In genomic region chr20:32205502-32206382, GRCh38 we compare ENCODE assay signal across 8 cellular contexts. TPM values are rescaled to one million over a fixed set of nuclear protein-coding genes. Genes with fewer than 3 reads are reported as not detected.
A peak's percentile ranks its signal among the peaks of the same experiment; 100 is the strongest.
DNase-seq lines count a peak whose midpoint lies in the region; ATAC-seq, FAIRE-seq and TF ChIP-seq lines count a peak whose summit lies in the region.

No MANE protein-coding gene starts in this region.

- H3K79me1 ChIP-seq in mesenchymal stem cell (replicated peaks; ENCODE audit: low read length, poor library complexity, severe bottlenecking) = peaks cover 63% of the 10 kb centered on the region

- WGBS in K562 (ENCODE audit: insufficient coverage, low coverage, missing lambda C conversion rate) = 37% methylated on average over 6 of the region's 6 CpGs
- WGBS in mesenchymal stem cell = 87% methylated on average over 3 of the region's 6 CpGs

- no peak for TF ChIP-seq RAD21 in K562 (CRISPR knock-in tag; conservative IDR thresholded peaks at IDR 0.05 in 1 of 2, IDR thresholded peaks at IDR 0.05 in 1 of 2)

- TSS peak; percentile 46 for BruUV-seq in A673 (replicated peaks; lab: Mats Ljungman, UMichigan)
- BruUV-seq in K562 (replicated peaks; lab: Mats Ljungman, UMichigan) = TSS peak; percentile 46

- H4K8ac ChIP-seq in mesenchymal stem cell (ENCODE audit: low read length) = no peak overlapping the region

- DNase-seq in A673 (ENCODE audit: low spot score) (no peak), LNCaP clone FGC (ENCODE audit: low read depth) (no peak), K562 (ENCODE audit: extremely low read depth in 1 of 4, low spot score in 3 of 4) (peak in 1 of 4 experiments; percentile 25), mesenchymal stem cell (peak; percentile 49), NCI-H146 treated with DMSO at 0.1 percent for 48 hours (lab: John Stamatoyannopoulos, UW; ENCODE audit: unreplicated experiment) (no peak), AG08396 (ENCODE audit: low spot score) (no peak), NCI-H1092 (lab: John Stamatoyannopoulos, UW) (no peak)
- no peak for DNase-seq in stimulated activated CD4-positive, alpha-beta T cell treated with anti-CD3 and anti-CD28 coated beads, Interleukin-4, amount 100 ng/mL, for 1 hour

- ATAC-seq in K562 = no peak

- H4K91ac ChIP-seq in mesenchymal stem cell (ENCODE audit: low read length) = no peak overlapping the region

- POLR2A ChIA-PET in A673 (lab: Charles Lee; ENCODE audit: low non-redundant PET) = interaction anchor here (0.5 kb wide), 1 partner anchor 11 kb away, joined by 3 read pairs; no protein-coding TSS in a partner anchor
- POLR2A ChIA-PET in K562 (lab: Yijun Ruan, JAX) = interaction anchor here (0.6 to 2.5 kb wide), 9 partner anchors 9 to 384 kb away, joined by 3 to 6 read pairs (median 3); no protein-coding TSS in a partner anchor

- peak overlapping the region; percentile 66 to 98; a peak in 3 of 4 replicates for H3K9ac ChIP-seq in K562 (ENCODE audit: insufficient read depth in 1 of 2, low read depth in 2 of 2, low read length in 2 of 2)
- peak overlapping the region; percentile 98 for H3K9ac ChIP-seq in mesenchymal stem cell (ENCODE audit: low read length)

- TF ChIP-seq EP300 in K562 (IDR thresholded peaks at IDR 0.05; ENCODE audit: low read length) = no peak

- no peak overlapping the region for H2AFZ ChIP-seq in K562 (ENCODE audit: low read depth, low read length)
- no peak overlapping the region for H2AFZ ChIP-seq in mesenchymal stem cell (ENCODE audit: low read depth, low read length)

- no peaks in the 10 kb centered on the region for H3K9me1 ChIP-seq in K562 (ENCODE audit: control insufficient read depth, insufficient read depth, low read length)

- H2AK5ac ChIP-seq in mesenchymal stem cell (ENCODE audit: low read length, severe bottlenecking) = no peak overlapping the region

- no peak overlapping the region for H2BK5ac ChIP-seq in mesenchymal stem cell (ENCODE audit: low read depth, low read length, poor library complexity, severe bottlenecking)

- FAIRE-seq in K562 (lab: Jason Lieb, UNC) = no peak

- no peak for TF ChIP-seq POLR2A in K562 (conservative IDR thresholded peaks at IDR 0.05)

- no peak overlapping the region for H2BK12ac ChIP-seq in mesenchymal stem cell (ENCODE audit: low read length in 2 of 2)

- no peak overlapping the region for H3K14ac ChIP-seq in mesenchymal stem cell (ENCODE audit: low read length in 2 of 2)

- H3K27me3 ChIP-seq in A673 (replicated peaks; ENCODE audit: insufficient read depth, low read depth, low read length, poor library complexity) = no peaks in the 10 kb centered on the region
- no peaks in the 10 kb centered on the region for H3K27me3 ChIP-seq in K562 (ENCODE audit: control insufficient read depth in 2 of 2, insufficient read depth in 2 of 2, low read length in 2 of 2)
- H3K27me3 ChIP-seq in mesenchymal stem cell (ENCODE audit: control insufficient read depth in 1 of 2, insufficient read depth in 1 of 2, low read length in 2 of 2) = no peaks in the 10 kb centered on the region

- H3K79me2 ChIP-seq in K562 (ENCODE audit: control insufficient read depth, insufficient read depth, low read length) = peaks cover 96% of the 10 kb centered on the region

- peak overlapping the region; percentile 71 for H3K4me3 ChIP-seq in A673 (ENCODE audit: low read depth, low read length, poor library complexity, severe bottlenecking)
- peak overlapping the region; percentile 80 for H3K4me3 ChIP-seq in LNCaP clone FGC (ENCODE audit: low read depth, low read length)
- H3K4me3 ChIP-seq in K562 = peak overlapping the region; percentile 99
- peak overlapping the region in 1 of 2 experiments; percentile 98 for H3K4me3 ChIP-seq in mesenchymal stem cell (ENCODE audit: insufficient read depth in 1 of 2, low read depth in 1 of 2, low read length in 2 of 2)

- H3K4me1 ChIP-seq in A673 (ENCODE audit: insufficient read depth, low read length, poor library complexity, severe bottlenecking) (peaks cover 26% of the 10 kb centered on the region), K562 (replicated peaks in 1 of 2; ENCODE audit: control insufficient read depth in 2 of 2, insufficient read depth in 2 of 2, low read length in 2 of 2) (peaks cover 18 to 39% of the 10 kb centered on the region in 2 experiments), mesenchymal stem cell (ENCODE audit: control insufficient read depth, insufficient read depth, low read depth, low read length) (peaks cover 25% of the 10 kb centered on the region)

- CTCF ChIA-PET in A673 (lab: Charles Lee) = no interaction called here
- CTCF ChIA-PET in K562 (lab: Yijun Ruan, JAX; ENCODE audit: low intra/inter-chr PET ratio) = no interaction called here

- peaks cover 16% of the 10 kb centered on the region for H4K20me1 ChIP-seq in K562 (replicated peaks; ENCODE audit: control insufficient read depth, insufficient read depth, low read length)

- no peak overlapping the region for H3K4ac ChIP-seq in mesenchymal stem cell (ENCODE audit: low read depth in 1 of 2, low read length in 2 of 2)

- no peak overlapping the region for H3K23ac ChIP-seq in mesenchymal stem cell (ENCODE audit: low read length in 2 of 2)

- intact Hi-C loops in A673 (cut with micrococcal nuclease; ENCODE audit: unreplicated experiment) (no loop called here), K562 (cut with micrococcal nuclease) (loop anchor here (10.0 kb wide), 1 partner anchor 149 kb away; the partner anchor contains the start of gene ASXL1)

- H3K36me3 ChIP-seq in A673 (ENCODE audit: insufficient read depth, low read length, poor library complexity, severe bottlenecking) (peaks cover 30% of the 10 kb centered on the region), K562 (ENCODE audit: control insufficient read depth, insufficient read depth, low read length) (peaks cover 69% of the 10 kb centered on the region), mesenchymal stem cell (ENCODE audit: control insufficient read depth in 1 of 2, insufficient read depth in 2 of 2, low read depth in 1 of 2, low read length in 2 of 2) (peaks cover 20 to 21% of the 10 kb centered on the region in 2 experiments)

- no peak overlapping the region for H3K18ac ChIP-seq in mesenchymal stem cell (ENCODE audit: low read depth in 1 of 2, low read length in 2 of 2)

- H3K9me3 ChIP-seq in A673 (ENCODE audit: low read depth, low read length, poor library complexity, severe bottlenecking) (no peaks in the 10 kb centered on the region), K562 (replicated peaks; ENCODE audit: control insufficient read depth, insufficient read depth, low read depth, low read length) (no peaks in the 10 kb centered on the region), mesenchymal stem cell (ENCODE audit: control insufficient read depth, low read length) (no peaks in the 10 kb centered on the region)

- H3K27ac ChIP-seq in A673 (ENCODE audit: low read depth, low read length, poor library complexity, severe bottlenecking) (peak overlapping the region; percentile 95), K562 (ENCODE audit: extremely low read depth, low read depth, low read length) (peak overlapping the region; percentile 89; the same call in 2 of the 3 replicates), mesenchymal stem cell (ENCODE audit: low read length, poor library complexity, severe bottlenecking) (no peak overlapping the region)

- in situ Hi-C loops in K562 (cut with MboI) = no loop called here

- H3K4me2 ChIP-seq in K562 (ENCODE audit: insufficient read depth, low read length) = peak overlapping the region; percentile 98
- peak overlapping the region; percentile 93 for H3K4me2 ChIP-seq in mesenchymal stem cell (ENCODE audit: low read length, poor library complexity, severe bottlenecking)

- no peak overlapping the region for H2BK15ac ChIP-seq in mesenchymal stem cell (ENCODE audit: low read depth, poor library complexity, severe bottlenecking)

- TF ChIP-seq CTCF in A673 (conservative IDR thresholded peaks at IDR 0.05; ENCODE audit: low read depth, low read length) (no peak), LNCaP clone FGC (IDR thresholded peaks at IDR 0.05; ENCODE audit: control insufficient read depth, extremely low read depth, insufficient read depth) (no peak), K562 (IDR thresholded peaks at IDR 0.05 in 2 of 3, conservative IDR thresholded peaks at IDR 0.05 in 1 of 3; ENCODE audit: insufficient read depth in 2 of 3, low read depth in 1 of 3, low read length in 3 of 3) (no peak)

- no peak overlapping the region for H2BK120ac ChIP-seq in mesenchymal stem cell (ENCODE audit: low read depth, low read length)

RNA-seq across cellular contexts. Expression of gene PLAGL2, which starts 1.8 kb away (rescaled TPM):
- total RNA-seq in A673 (2021) (36.8 and 40.4 TPM in 2 replicates), K562 (2014; rRNA removed) (4.0 and 5.5 TPM in 2 replicates), K562 (2014; rRNA removed; fragmentation: Illumina TruSeq; extraction: Trizol) (5.6 and 6.4 TPM in 2 replicates), K562 (2015; rRNA removed; fragmentation: Illumina TruSeq; extraction: Trizol) (6.2 and 6.7 TPM in 2 replicates), K562 (2021) (20.1 and 21.8 TPM in 2 replicates)
- 15.9 and 22.3 TPM in 2 replicates for total RNA-seq in K562 (2011; cell fraction: chromatin; rRNA removed; ENCODE audit: low replicate concordance)
- 11.4 and 12.5 TPM in 2 replicates for total RNA-seq in K562 (2011; cell fraction: nucleolus; rRNA removed)
- total RNA-seq in K562 (2011; cell fraction: nucleoplasm; rRNA removed) = 18.0 and 31.8 TPM in 2 replicates
- polyA plus RNA-seq in K562 (2011; rRNA removed) (7.1 and 7.2 TPM in 2 replicates), K562 (2014; fragmentation: Illumina TruSeq; extraction: Trizol) (21.8 and 24.3 TPM in 2 replicates), K562 (2014; fragmentation: Nextera tagmentation; extraction: Ambion mirVana) (1 to 10 TPM; 3.1 to 5.3 TPM), K562 (2014; rRNA removed) (10.6 and 11.4 TPM in 2 replicates)
- 9.6 and 9.7 TPM in 2 replicates for polyA plus RNA-seq in K562 (2011; cell fraction: cytosol; rRNA removed)
- 7.9 and 13.1 TPM in 2 replicates for polyA plus RNA-seq in K562 (2011; cell fraction: nucleus; rRNA removed)
- polyA plus RNA-seq in K562 (2012) = 11.7 and 12.7 TPM in 2 replicates
- 6.5 and 8.3 TPM in 2 replicates for polyA minus RNA-seq in K562 (2011; rRNA and poly(A)+ RNA removed)
- polyA minus RNA-seq in K562 (2011; cell fraction: cytosol; rRNA and poly(A)+ RNA removed) = 10.6 and 13.0 TPM in 2 replicates
- 5.3 and 6.8 TPM in 2 replicates for polyA minus RNA-seq in K562 (2011; cell fraction: nucleus; rRNA and poly(A)+ RNA removed)
- polyA plus RNA-seq in mesenchymal stem cell (2013, experiment 1 of 2) = 16.6 TPM
- 16.8 TPM for polyA plus RNA-seq in mesenchymal stem cell (2013, experiment 2 of 2)

RNA-seq across cellular contexts. Expression of gene POFUT1, which starts 1.9 kb away (rescaled TPM):
- 55.9 and 56.6 TPM in 2 replicates for total RNA-seq in A673 (2021)
- total RNA-seq in K562 (2011; cell fraction: chromatin; rRNA removed; ENCODE audit: low replicate concordance) = 57.2 and 80.7 TPM in 2 replicates
- 72.2 and 72.5 TPM in 2 replicates for total RNA-seq in K562 (2011; cell fraction: nucleolus; rRNA removed)
- total RNA-seq in K562 (2011; cell fraction: nucleoplasm; rRNA removed) = 70.9 and 93.4 TPM in 2 replicates
- 23.5 and 29.4 TPM in 2 replicates for total RNA-seq in K562 (2014; rRNA removed)
- total RNA-seq in K562 (2014; rRNA removed; fragmentation: Illumina TruSeq; extraction: Trizol) = 25.7 and 25.9 TPM in 2 replicates
- total RNA-seq in K562 (2015; rRNA removed; fragmentation: Illumina TruSeq; extraction: Trizol) = 32.8 and 33.2 TPM in 2 replicates
- 38.2 and 44.7 TPM in 2 replicates for total RNA-seq in K562 (2021)
- 21.3 and 21.6 TPM in 2 replicates for polyA plus RNA-seq in K562 (2011; rRNA removed)
- polyA plus RNA-seq in K562 (2011; cell fraction: cytosol; rRNA removed) = 19.2 and 27.8 TPM in 2 replicates
- polyA plus RNA-seq in K562 (2011; cell fraction: nucleus; rRNA removed) = 15.0 and 22.1 TPM in 2 replicates
- polyA plus RNA-seq in K562 (2012) = 22.6 and 26.2 TPM in 2 replicates
- polyA plus RNA-seq in K562 (2014; fragmentation: Illumina TruSeq; extraction: Trizol) = 32.7 and 34.3 TPM in 2 replicates
- polyA plus RNA-seq in K562 (2014; fragmentation: Nextera tagmentation; extraction: Ambion mirVana) = 1 to 10 TPM; 3.5 to 6.0 TPM
- polyA plus RNA-seq in K562 (2014; rRNA removed) = 22.7 and 24.8 TPM in 2 replicates
- 25.2 and 26.7 TPM in 2 replicates for polyA minus RNA-seq in K562 (2011; rRNA and poly(A)+ RNA removed)
- polyA minus RNA-seq in K562 (2011; cell fraction: cytosol; rRNA and poly(A)+ RNA removed) = 19.7 and 23.0 TPM in 2 replicates
- 13.7 and 16.8 TPM in 2 replicates for polyA minus RNA-seq in K562 (2011; cell fraction: nucleus; rRNA and poly(A)+ RNA removed)
- 59.1 TPM for polyA plus RNA-seq in mesenchymal stem cell (2013, experiment 1 of 2)
- 60.0 TPM for polyA plus RNA-seq in mesenchymal stem cell (2013, experiment 2 of 2)
